ENCODE assay signal across 1 cellular context in genomic region chr2:43102366-43103092, GRCh38.
TF ChIP-seq lines count a peak whose summit lies in the region.

No MANE protein-coding gene starts in this region.

TF ChIP-seq in IMR-90, 13 proteins besides CTCF, POLR2A, EP300 and RAD21 (continued from another document):
- TF ChIP-seq FOS (IDR thresholded peaks at IDR 0.05; ENCODE audit: low read depth, low read length) (no peak), MAZ (IDR thresholded peaks at IDR 0.05; ENCODE audit: borderline replicate concordance, low read depth, low read length) (no peak), ELK1 (IDR thresholded peaks at IDR 0.05; ENCODE audit: borderline replicate concordance, low read depth, low read length) (no peak)
